In genomic region chr3:141525813-141526212, GRCh38 we compare ENCODE assay signal across 30 cellular contexts. TPM values are rescaled to one million over a fixed set of nuclear protein-coding genes. Genes with fewer than 3 reads are reported as not detected.
DNase-seq lines count a peak whose midpoint lies in the region; ATAC-seq and TF ChIP-seq lines count a peak whose summit lies in the region.
"Had no signal": no experiment of that assay in that cellular context is flagged by ENCODE, and none has a peak within 500 bp of the region (broad histone marks: within the 10 kb centered on the region; RNA-seq: fewer than 3 reads in every experiment).

No MANE protein-coding gene starts in this region.

- no peaks in the 10 kb centered on the region for H3K27me3 Mint-ChIP-seq in activated T-cell treated with anti-CD3 and anti-CD28 coated beads, Interleukin-2, amount 50 U/mL, for 24 hours
- no peaks in the 10 kb centered on the region for H3K27me3 Mint-ChIP-seq in activated T-cell treated with anti-CD3 and anti-CD28 coated beads, Interleukin-2, amount 50 U/mL, for 4 hours (ENCODE audit: low read depth)
- H3K27me3 Mint-ChIP-seq in activated B cell treated with CpG ODN at 0.5 μM for 24 hours (no peaks in the 10 kb centered on the region), type B pancreatic cell (no peaks in the 10 kb centered on the region)

- TF ChIP-seq CTCF in activated B cell treated with CpG ODN at 0.5 μM for 24 hours (IDR thresholded peaks at IDR 0.05) (no peak), type B pancreatic cell (conservative IDR thresholded peaks at IDR 0.05) (no peak), osteoblast (IDR thresholded peaks at IDR 0.05; ENCODE audit: extremely low read depth, low read depth, low read length) (no peak)

- H3K27ac ChIP-seq in osteoblast (ENCODE audit: low read depth, low read length), result no peak overlapping the region
- H3K27ac ChIP-seq: coronary artery, psoas muscle, SJCRH30, testis, vagina had no signal

- CTCF ChIA-PET in activated B cell treated with CpG ODN at 0.5 μM for 24 hours (lab: Charles Lee), result no interaction called here

- no peak overlapping the region for H3K4me3 ChIP-seq in osteoblast (ENCODE audit: insufficient read depth, low read length)
- H3K4me3 ChIP-seq: coronary artery, psoas muscle, SJCRH30, testis, vagina had no signal

- POLR2A ChIA-PET in activated B cell treated with CpG ODN at 0.5 μM for 24 hours (lab: Charles Lee), result interaction anchor here (0.8 to 0.9 kb wide), 2 partner anchors 27 to 38 kb away, joined by 3 to 4 read pairs; no protein-coding TSS in a partner anchor

- no peak for ATAC-seq in activated T-cell treated with anti-CD3 and anti-CD28 coated beads, Interleukin-2, amount 50 U/mL, for 4 hours
- no peak for ATAC-seq in activated B cell treated with CpG ODN at 0.5 μM for 24 hours (ENCODE audit: low read depth)
- peak; percentile 44 for ATAC-seq in left colon
- ATAC-seq in HG03045 (IDR thresholded peaks at IDR 0.05; ENCODE audit: unreplicated experiment), result no peak
- ATAC-seq: psoas muscle; stimulated activated naive CD8-positive, alpha-beta T cell treated with anti-CD3 and anti-CD28 coated beads, Interleukin-15, Interleukin-2, amounts not matched to agents 100 U/mL and 50 U/mL, for 24 hours had no signal

- no peaks in the 10 kb centered on the region for H3K27me3 ChIP-seq in osteoblast (ENCODE audit: insufficient read depth, low read length)
- H3K27me3 ChIP-seq: SJCRH30, testis, vagina had no signal

- H3K36me3 Mint-ChIP-seq in activated T-cell treated with anti-CD3 and anti-CD28 coated beads, Interleukin-2, amount 50 U/mL, for 24 hours (ENCODE audit: low read depth), result peaks cover 73% of the 10 kb centered on the region
- peaks cover 18% of the 10 kb centered on the region for H3K36me3 Mint-ChIP-seq in activated T-cell treated with anti-CD3 and anti-CD28 coated beads, Interleukin-2, amount 50 U/mL, for 4 hours (ENCODE audit: insufficient read depth)
- H3K36me3 Mint-ChIP-seq in activated B cell treated with CpG ODN at 0.5 μM for 24 hours (ENCODE audit: low read depth) (peaks cover 31% of the 10 kb centered on the region), type B pancreatic cell (peaks cover 14% of the 10 kb centered on the region)

- no peak overlapping the region for H3K4me3 Mint-ChIP-seq in activated T-cell treated with anti-CD3 and anti-CD28 coated beads, Interleukin-2, amount 50 U/mL, for 24 hours
- no peak overlapping the region for H3K4me3 Mint-ChIP-seq in activated T-cell treated with anti-CD3 and anti-CD28 coated beads, Interleukin-2, amount 50 U/mL, for 4 hours
- H3K4me3 Mint-ChIP-seq in activated B cell treated with CpG ODN at 0.5 μM for 24 hours (no peak overlapping the region), type B pancreatic cell (no peak overlapping the region)

- peaks cover 6% of the 10 kb centered on the region for H3K36me3 ChIP-seq in osteoblast (ENCODE audit: insufficient read depth, low read length)
- H3K36me3 ChIP-seq: vagina had no signal

- no peaks in the 10 kb centered on the region for H3K9me3 Mint-ChIP-seq in activated T-cell treated with anti-CD3 and anti-CD28 coated beads, Interleukin-2, amount 50 U/mL, for 24 hours
- H3K9me3 Mint-ChIP-seq in activated T-cell treated with anti-CD3 and anti-CD28 coated beads, Interleukin-2, amount 50 U/mL, for 4 hours, result no peaks in the 10 kb centered on the region
- H3K9me3 Mint-ChIP-seq in activated B cell treated with CpG ODN at 0.5 μM for 24 hours (no peaks in the 10 kb centered on the region), type B pancreatic cell (no peaks in the 10 kb centered on the region)

- peaks cover 35% of the 10 kb centered on the region for H3K4me1 ChIP-seq in osteoblast (ENCODE audit: insufficient read depth, low read length)
- H3K4me1 ChIP-seq: testis had no signal

- no peaks in the 10 kb centered on the region for H4K20me1 ChIP-seq in osteoblast (ENCODE audit: insufficient read depth, low read length)

- peaks cover 84% of the 10 kb centered on the region for H3K4me1 Mint-ChIP-seq in activated T-cell treated with anti-CD3 and anti-CD28 coated beads, Interleukin-2, amount 50 U/mL, for 24 hours (ENCODE audit: low read depth)
- H3K4me1 Mint-ChIP-seq in activated T-cell treated with anti-CD3 and anti-CD28 coated beads, Interleukin-2, amount 50 U/mL, for 4 hours (ENCODE audit: low read depth), result peaks cover 77% of the 10 kb centered on the region
- H3K4me1 Mint-ChIP-seq in activated B cell treated with CpG ODN at 0.5 μM for 24 hours (peaks cover 83% of the 10 kb centered on the region), type B pancreatic cell (ENCODE audit: unreplicated experiment) (peaks cover 12% of the 10 kb centered on the region)

- no peak overlapping the region for H2AFZ ChIP-seq in osteoblast (ENCODE audit: low read length)

- peaks cover 51% of the 10 kb centered on the region for H3K79me2 ChIP-seq in osteoblast (ENCODE audit: insufficient read depth, low read length)

- no peak for DNase-seq in activated T-cell treated with anti-CD3 and anti-CD28 coated beads, Interleukin-2, amount 50 U/mL, for 24 hours
- no peak for DNase-seq in activated T-cell treated with anti-CD3 and anti-CD28 coated beads, Interleukin-2, amount 50 U/mL, for 4 hours
- DNase-seq in activated B cell treated with CpG ODN at 0.5 μM for 24 hours, result no peak
- no peak for DNase-seq in left colon
- DNase-seq in renal cortical epithelial cell (ENCODE audit: low read depth), result peak; percentile 84
- DNase-seq in type B pancreatic cell (ENCODE audit: extremely low spot score, unreplicated experiment), result no peak
- no peak for DNase-seq in osteoblast (ENCODE audit: insufficient read length, low spot score, missing footprints)
- DNase-seq: activated CD4-positive, alpha-beta T cell treated with anti-CD3 and anti-CD28 coated beads for 1 hour; activated T-cell treated with anti-CD3 and anti-CD28 coated beads, Interleukin-2, amount 50 U/mL, for 1 hour; AML-193; anterior cingulate cortex; Caco-2; DMS79 treated with DMSO at 0.1 percent for 48 hours; effector memory CD4-positive, alpha-beta T cell; GF-D8; HCEC 1CT; KBM-7; kidney; mammary epithelial cell; NCI-H1417 treated with DMSO at 0.1 percent for 48 hours; NCI-H2081; NCI-H226; psoas muscle; SJCRH30; stimulated activated naive CD8-positive, alpha-beta T cell treated with anti-CD3 and anti-CD28 coated beads, Interleukin-15, Interleukin-2, amounts not matched to agents 100 U/mL and 50 U/mL, for 24 hours; T-helper 1 cell; testis had no signal

- intact Hi-C loops in activated B cell treated with CpG ODN at 0.5 μM for 24 hours (cut with micrococcal nuclease) (loop anchor here (2.0 kb wide), 2 partner anchors 15 to 39 kb away; partner anchors contain the start of gene RASA2), left colon (cut with DNase I, micrococcal nuclease) (no loop called here)

- peak overlapping the region; percentile 73 for H3K27ac Mint-ChIP-seq in activated T-cell treated with anti-CD3 and anti-CD28 coated beads, Interleukin-2, amount 50 U/mL, for 24 hours
- H3K27ac Mint-ChIP-seq in activated B cell treated with CpG ODN at 0.5 μM for 24 hours (peak overlapping the region; percentile 47), type B pancreatic cell (no peak overlapping the region)

- no peak overlapping the region for H3K4me2 ChIP-seq in osteoblast (ENCODE audit: insufficient read depth, low read length)

- H3K9me3 ChIP-seq in osteoblast (ENCODE audit: low read depth, low read length), result no peaks in the 10 kb centered on the region
- H3K9me3 ChIP-seq: Caco-2, psoas muscle, SJCRH30, testis, vagina had no signal

RNA-seq across cellular contexts. Expression of gene RASA2, which starts 39.0 kb away (rescaled TPM):
- 10 to 100 TPM; 31.0 to 37.0 (median 32.4) TPM for total RNA-seq in activated T-cell treated with anti-CD3 and anti-CD28 coated beads, Interleukin-2, amount 50 U/mL, for 4 hours
- total RNA-seq in activated B cell treated with CpG ODN at 0.5 μM for 24 hours (31.1 and 42.3 TPM in 2 replicates), left colon (10 to 100 TPM; 15.1 to 20.0 TPM), renal cortical epithelial cell (19.2 and 21.0 TPM in 2 replicates), type B pancreatic cell (ENCODE audit: low replicate concordance) (14.3 and 20.3 TPM in 2 replicates), osteoblast (20.0 and 21.7 TPM in 2 replicates)
